15 cellular contexts compared by ENCODE assay signal in genomic region chr17:76432004-76432403, GRCh38. TPM values are rescaled to one million over a fixed set of nuclear protein-coding genes. Genes with fewer than 3 reads are reported as not detected.
"Had no signal": no experiment of that assay in that cellular context is flagged by ENCODE, and none has a peak within 500 bp of the region (broad histone marks: within the 10 kb centered on the region; RNA-seq: fewer than 3 reads in every experiment).

No MANE protein-coding gene starts in this region.

- H3K4me3 ChIP-seq: colonic mucosa, smooth muscle cell, stomach, testis had no signal

- H3K27me3 ChIP-seq: colonic mucosa, stomach, testis had no signal

- H3K36me3 ChIP-seq: colonic mucosa had no signal

- DNase-seq: activated CD8-positive, alpha-beta memory T cell treated with anti-CD3 and anti-CD28 coated beads, Interleukin-2, amount 50 U/mL, for 48 hours; activated naive CD8-positive, alpha-beta T cell treated with anti-CD3 and anti-CD28 coated beads, Interleukin-2, amount 10 ng/mL, durations not matched to agents 7 days and 5 days; colonic mucosa; immature natural killer cell; mammary epithelial cell; naive thymus-derived CD8-positive, alpha-beta T cell; SIG-M5; stomach; testis had no signal

- H3K9me3 ChIP-seq: colonic mucosa, stomach, testis had no signal

- H3K4me1 ChIP-seq: testis had no signal

- H3K4me2 ChIP-seq: smooth muscle cell had no signal

- H3K27ac ChIP-seq: colonic mucosa, stomach, testis had no signal

RNA-seq across cellular contexts. Expression of gene AANAT, which starts 35.4 kb away (rescaled TPM):
- total RNA-seq: activated CD4-positive, alpha-beta T cell treated with anti-CD3 and anti-CD28 coated beads, Interleukin-2, amount 10 ng/mL, durations not matched to agents 7 days and 5 days; activated naive CD8-positive, alpha-beta T cell treated with anti-CD3 and anti-CD28 coated beads, Interleukin-2, amount 10 ng/mL, durations not matched to agents 7 days and 5 days; aorta; bronchial epithelial cell; colonic mucosa; esophagus mucosa; mammary epithelial cell; naive thymus-derived CD8-positive, alpha-beta T cell; smooth muscle cell; stomach; urinary bladder had no signal
- polyA plus RNA-seq: aorta; naive thymus-derived CD8-positive, alpha-beta T cell; smooth muscle cell; urinary bladder had no signal
